ENCODE assay signal across 1 cellular context in the genomic region with DNA sequence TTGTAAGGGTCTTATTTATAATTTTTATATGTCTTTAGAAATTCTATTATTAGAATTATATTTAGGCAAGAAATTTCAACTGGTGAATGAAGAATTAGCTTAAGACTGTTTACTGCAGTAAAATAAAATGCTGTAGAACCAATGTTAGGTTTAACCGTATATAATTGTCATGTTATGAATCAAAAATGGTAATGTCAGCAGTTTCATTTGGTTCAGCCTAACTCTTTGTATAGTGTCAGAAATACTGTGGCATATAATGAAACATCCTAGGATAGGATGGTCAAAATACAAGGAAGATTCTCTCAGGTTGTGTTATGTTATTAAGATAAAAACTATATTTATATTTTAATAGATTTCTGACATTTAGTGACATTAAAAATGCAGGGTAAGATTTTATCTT.
TF ChIP-seq lines count a peak whose summit lies in the region.

No MANE protein-coding gene starts in this region.

TF ChIP-seq in HepG2, 621 proteins besides CTCF, POLR2A, EP300 and RAD21 (continued from another document):
- no peak for TF ChIP-seq ZNF282 (IDR thresholded peaks at IDR 0.05; ENCODE audit: partially characterized antibody)
- no peak for TF ChIP-seq NAIF1 (CRISPR knock-in tag; IDR thresholded peaks at IDR 0.05; ENCODE audit: borderline replicate concordance)
TF ChIP-seq in HepG2: peak in this region for 2.
